ENCODE assay signal across 41 cellular contexts in the genomic region with DNA sequence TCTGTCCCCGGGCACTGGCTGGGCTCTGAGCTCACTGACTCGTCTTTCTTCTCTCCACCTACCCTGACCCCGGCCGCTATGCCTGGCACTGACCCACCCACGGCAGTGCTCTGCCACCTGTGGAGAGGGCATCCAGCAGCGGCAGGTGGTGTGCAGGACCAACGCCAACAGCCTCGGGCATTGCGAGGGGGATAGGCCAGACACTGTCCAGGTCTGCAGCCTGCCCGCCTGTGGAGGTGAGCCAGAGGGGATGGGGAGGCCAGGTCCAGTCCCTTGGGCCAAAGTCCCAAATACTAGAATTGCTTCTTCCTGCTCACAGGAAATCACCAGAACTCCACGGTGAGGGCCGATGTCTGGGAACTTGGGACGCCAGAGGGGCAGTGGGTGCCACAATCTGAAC. TPM values are rescaled to one million over a fixed set of nuclear protein-coding genes. Genes with fewer than 3 reads are reported as not detected.
"Had no signal": no experiment of that assay in that cellular context is flagged by ENCODE, and none has a peak within 500 bp of the region (broad histone marks: within the 10 kb centered on the region; RNA-seq: fewer than 3 reads in every experiment).

No MANE protein-coding gene starts in this region.

- H3K4me1 ChIP-seq: Peyer's patch had no signal

- H3K4me3 ChIP-seq: Peyer's patch had no signal

- H3K27me3 ChIP-seq: brain microvascular endothelial cell, Peyer's patch had no signal

- H3K27ac ChIP-seq: brain microvascular endothelial cell, KMS-11, Peyer's patch, WERI-Rb-1 had no signal

- ATAC-seq: activated CD8-positive, alpha-beta memory T cell treated with anti-CD3 and anti-CD28 coated beads, Interleukin-2, amount 10 ng/mL, durations not matched to agents 7 days and 5 days; activated T-cell treated with anti-CD3 and anti-CD28 coated beads, Interleukin-2, amount 50 U/mL, for 72 hours; PC-3 had no signal

- H3K36me3 ChIP-seq: brain microvascular endothelial cell, Peyer's patch, WERI-Rb-1 had no signal

- H3K9ac ChIP-seq: KMS-11 had no signal

- DNase-seq: activated CD4-positive, alpha-beta memory T cell treated with anti-CD3 and anti-CD28 coated beads, Interleukin-2, amount 10 ng/mL, durations not matched to agents 7 days and 5 days; activated CD4-positive, alpha-beta T cell treated with anti-CD3 and anti-CD28 coated beads for 1 hour; activated CD4-positive, alpha-beta T cell treated with anti-CD3 and anti-CD28 coated beads for 48 hours; activated CD4-positive, CD25-positive, alpha-beta regulatory T cell; activated CD8-positive, alpha-beta memory T cell treated with anti-CD3 and anti-CD28 coated beads for 24 hours; activated CD8-positive, alpha-beta memory T cell treated with anti-CD3 and anti-CD28 coated beads, Interleukin-2, amount 10 ng/mL, durations not matched to agents 7 days and 5 days; activated CD8-positive, alpha-beta memory T cell treated with anti-CD3 and anti-CD28 coated beads, Interleukin-2, amount 50 U/mL, for 48 hours; activated effector memory CD4-positive, alpha-beta T cell treated with anti-CD3 and anti-CD28 coated beads, Interleukin-2, amount 50 U/mL, for 16 hours; activated naive CD4-positive, alpha-beta T cell; activated naive CD4-positive, alpha-beta T cell treated with anti-CD3 and anti-CD28 coated beads, Interleukin-2, amount 50 U/mL, for 16 hours; activated naive CD8-positive, alpha-beta T cell treated with anti-CD3 and anti-CD28 coated beads for 36 hours; activated T-cell treated with anti-CD3 and anti-CD28 coated beads, Interleukin-2, amount 50 U/mL, for 72 hours; amniotic stem cell; brain microvascular endothelial cell; central memory CD4-positive, alpha-beta T cell; MM.1S; MV-4-11; NCI-H1092 treated with DMSO at 0.1 percent for 48 hours; NCI-H1417; NCI-H146; NCI-H187 treated with DMSO at 0.1 percent for 48 hours; NCI-H2081; NCI-H2171 treated with DMSO at 0.1 percent for 48 hours; NCI-H2227 treated with DMSO at 0.1 percent for 48 hours; NCI-H446; NCI-H510A treated with DMSO at 0.1 percent for 48 hours; NCI-H526 treated with DMSO at 0.1 percent for 48 hours; NCI-H82; NK-92 treated with Interleukin-12 subunit alpha and Interleukin-12 subunit beta, amount 100 ng/mL, for 24 hours; PC-3; RPMI8226; SW 1271; T-helper 1 cell; T-helper 2 cell; T-helper 9 cell; WERI-Rb-1 had no signal

- H3K4me2 ChIP-seq: KMS-11 had no signal

- H3K9me3 ChIP-seq: Peyer's patch had no signal

RNA-seq across cellular contexts. Expression of a gene that starts 27.3 kb away (rescaled TPM):
- total RNA-seq: activated CD4-positive, alpha-beta memory T cell treated with anti-CD3 and anti-CD28 coated beads, Interleukin-2, amount 10 ng/mL, durations not matched to agents 7 days and 5 days; activated CD8-positive, alpha-beta memory T cell treated with anti-CD3 and anti-CD28 coated beads, Interleukin-2, amount 10 ng/mL, durations not matched to agents 7 days and 5 days; activated naive CD8-positive, alpha-beta T cell treated with anti-CD3 and anti-CD28 coated beads for 36 hours; activated T-cell treated with anti-CD3 and anti-CD28 coated beads, Interleukin-2, amount 50 U/mL, for 72 hours; activated T-helper 17 cell treated with anti-CD3 and anti-CD28 coated beads, Interleukin-2, amount 50 U/mL, for 72 hours; aorta; LHCN-M2; PC-3; Peyer's patch had no signal
- polyA plus RNA-seq: aorta had no signal
